ENCODE assay signal across 16 cellular contexts in the genomic region with DNA sequence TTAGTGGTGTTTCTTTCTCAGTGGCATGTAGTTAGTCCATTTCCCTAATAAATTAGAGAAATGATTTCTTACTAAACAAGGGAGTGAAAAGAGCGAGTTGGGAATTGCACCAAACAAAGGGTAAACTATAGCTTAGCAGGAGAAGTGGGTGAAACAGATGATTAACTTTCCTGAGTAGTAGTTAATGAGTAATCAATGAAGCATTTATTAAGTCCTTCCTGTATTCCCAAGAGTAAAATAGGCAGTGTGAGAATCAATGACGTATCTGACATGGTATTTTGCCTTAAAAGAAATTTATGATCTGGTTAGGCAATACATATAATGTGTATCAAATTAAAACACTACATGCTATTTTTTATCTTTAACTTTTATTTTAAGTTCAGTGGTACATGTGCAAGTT.
DNase-seq lines count a peak whose midpoint lies in the region; FAIRE-seq and TF ChIP-seq lines count a peak whose summit lies in the region.
"Had no signal": no experiment of that assay in that cellular context is flagged by ENCODE, and none has a peak within 500 bp of the region (broad histone marks: within the 10 kb centered on the region; RNA-seq: fewer than 3 reads in every experiment).

No MANE protein-coding gene starts in this region.

- peak; percentile 37 for DNase-seq in EH (ENCODE audit: low read depth)
- peak; percentile 39 for DNase-seq in HT-29 (ENCODE audit: low spot score)
- DNase-seq in fibroblast of mammary gland (ENCODE audit: low read depth) = peak; percentile 76
- DNase-seq in renal cortical epithelial cell (ENCODE audit: low read depth) = peak; percentile 96
- no peak for DNase-seq in stimulated activated CD4-positive, alpha-beta T cell treated with anti-CD3 and anti-CD28 coated beads, Interleukin-4, amount 100 ng/mL, for 24 hours
- no peak for DNase-seq in NCI-H446 (lab: John Stamatoyannopoulos, UW)
- DNase-seq in GM12891 (ENCODE audit: insufficient read length, low spot score) = no peak
- DNase-seq: CD4-positive, alpha-beta memory T cell; NCI-H1092 treated with DMSO at 0.1 percent for 48 hours; NCI-H2081; Peyer's patch; SHP77; SK-N-SH had no signal

- no peak for TF ChIP-seq POLR2A in GM12891 (IDR thresholded peaks at IDR 0.05; ENCODE audit: low read depth, low read length)

- FAIRE-seq in GM12891 (lab: Jason Lieb, UNC) = no peak
- FAIRE-seq: A549 had no signal

- H3K4me3 ChIP-seq in fibroblast of mammary gland (ENCODE audit: control insufficient read depth, low read depth, low read length) = no peak overlapping the region
- H3K4me3 ChIP-seq: A549, BLaER1, HAP-1, Peyer's patch had no signal

- TF ChIP-seq CTCF in fibroblast of mammary gland (conservative IDR thresholded peaks at IDR 0.05; ENCODE audit: control insufficient read depth, insufficient read depth, low read depth, low read length) = no peak

TF ChIP-seq in GM12891, 5 proteins besides CTCF, POLR2A, EP300 and RAD21:
- no peak for TF ChIP-seq POLR2AphosphoS5 (IDR thresholded peaks at IDR 0.05; ENCODE audit: low read depth, low read length)
- no peak for TF ChIP-seq TAF1 (IDR thresholded peaks at IDR 0.05; ENCODE audit: low read depth, low read length)
- no peak for TF ChIP-seq POU2F2 (IDR thresholded peaks at IDR 0.05; ENCODE audit: low read depth, low read length)
- TF ChIP-seq SPI1 (IDR thresholded peaks at IDR 0.05; ENCODE audit: low read depth, low read length) = no peak
- no peak for TF ChIP-seq PAX5 (IDR thresholded peaks at IDR 0.05; ENCODE audit: insufficient read depth, low read length, severe bottlenecking)
TF ChIP-seq in GM12891: peak in this region for 0.

Comparison
In these comparisons a context has a peak if more than half of its experiments do, and no peak if none do; other contexts are left out.
1. DNase-seq: peak in EH (single experiment), HT-29 (single experiment), fibroblast of mammary gland (single experiment) and renal cortical epithelial cell (single experiment); none in stimulated activated CD4-positive, alpha-beta T cell treated with anti-CD3 and anti-CD28 coated beads, Interleukin-4, amount 100 ng/mL, for 24 hours (single experiment), NCI-H446 (0 of 2) and GM12891 (single experiment).